ENCODE assay signal across 1 cellular context in the genomic region with DNA sequence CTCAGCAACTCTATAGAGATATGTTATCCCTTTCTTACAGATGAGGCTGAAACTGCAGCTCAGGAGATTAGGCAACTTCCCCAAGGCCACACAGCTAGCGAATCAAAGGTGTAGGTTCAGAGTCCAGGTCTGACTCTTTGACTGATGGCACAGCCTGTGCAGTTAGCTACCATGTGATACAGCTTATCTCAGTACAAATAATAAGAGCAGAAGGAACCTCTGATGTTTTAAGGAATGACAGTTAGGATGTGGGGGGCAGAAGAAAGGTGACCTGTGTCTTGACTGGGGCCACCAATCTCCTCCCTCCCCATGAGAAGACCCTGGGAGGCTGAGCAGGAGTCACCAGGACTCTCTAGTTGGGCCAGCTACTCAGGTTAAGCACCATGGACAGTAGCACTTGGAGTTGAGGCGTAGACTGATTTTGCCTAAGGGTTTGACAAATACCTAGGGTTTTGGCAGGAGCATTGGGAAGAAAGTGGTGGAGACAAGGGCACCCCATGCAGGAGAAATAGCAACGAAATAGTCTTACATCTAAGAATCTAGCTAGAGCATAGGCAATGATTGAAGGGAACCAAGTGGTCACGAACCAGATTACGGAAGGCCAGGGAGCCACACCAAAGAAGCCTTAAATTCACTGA.
TF ChIP-seq lines count a peak whose summit lies in the region.

No MANE protein-coding gene starts in this region.

TF ChIP-seq in HepG2, 621 proteins besides CTCF, POLR2A, EP300 and RAD21 (continued from another document and continues in another):
- TF ChIP-seq, protein P1, sequence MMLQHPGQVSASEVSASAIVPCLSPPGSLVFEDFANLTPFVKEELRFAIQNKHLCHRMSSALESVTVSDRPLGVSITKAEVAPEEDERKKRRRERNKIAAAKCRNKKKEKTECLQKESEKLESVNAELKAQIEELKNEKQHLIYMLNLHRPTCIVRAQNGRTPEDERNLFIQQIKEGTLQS (CRISPR knock-in tag; IDR thresholded peaks at IDR 0.05), result peak; percentile 11; the same call in 1 of the 2 replicates
- TF ChIP-seq ZNF224 (CRISPR knock-in tag; IDR thresholded peaks at IDR 0.05), result peak; percentile 89; the same call in 1 of the 2 replicates
- TF ChIP-seq CBX1 (IDR thresholded peaks at IDR 0.05; ENCODE audit: low read depth), result peak; percentile 58
- TF ChIP-seq, protein P2, sequence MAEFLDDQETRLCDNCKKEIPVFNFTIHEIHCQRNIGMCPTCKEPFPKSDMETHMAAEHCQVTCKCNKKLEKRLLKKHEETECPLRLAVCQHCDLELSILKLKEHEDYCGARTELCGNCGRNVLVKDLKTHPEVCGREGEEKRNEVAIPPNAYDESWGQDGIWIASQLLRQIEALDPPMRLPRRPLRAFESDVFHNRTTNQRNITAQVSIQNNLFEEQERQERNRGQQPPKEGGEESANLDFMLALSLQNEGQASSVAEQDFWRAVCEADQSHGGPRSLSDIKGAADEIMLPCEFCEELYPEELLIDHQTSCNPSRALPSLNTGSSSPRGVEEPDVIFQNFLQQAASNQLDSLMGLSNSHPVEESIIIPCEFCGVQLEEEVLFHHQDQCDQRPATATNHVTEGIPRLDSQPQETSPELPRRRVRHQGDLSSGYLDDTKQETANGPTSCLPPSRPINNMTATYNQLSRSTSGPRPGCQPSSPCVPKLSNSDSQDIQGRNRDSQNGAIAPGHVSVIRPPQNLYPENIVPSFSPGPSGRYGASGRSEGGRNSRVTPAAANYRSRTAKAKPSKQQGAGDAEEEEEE (CRISPR knock-in tag; IDR thresholded peaks at IDR 0.05; ENCODE audit: borderline replicate concordance), result peak; percentile 14; the same call in 1 of the 2 replicates
- peak; percentile 98; the same call in 1 of the 2 replicates for TF ChIP-seq MIER3 (CRISPR knock-in tag; IDR thresholded peaks at IDR 0.05; ENCODE audit: borderline replicate concordance)
- TF ChIP-seq SNAI1 (CRISPR knock-in tag; IDR thresholded peaks at IDR 0.05; ENCODE audit: borderline replicate concordance), result no peak
- TF ChIP-seq, protein P3, sequence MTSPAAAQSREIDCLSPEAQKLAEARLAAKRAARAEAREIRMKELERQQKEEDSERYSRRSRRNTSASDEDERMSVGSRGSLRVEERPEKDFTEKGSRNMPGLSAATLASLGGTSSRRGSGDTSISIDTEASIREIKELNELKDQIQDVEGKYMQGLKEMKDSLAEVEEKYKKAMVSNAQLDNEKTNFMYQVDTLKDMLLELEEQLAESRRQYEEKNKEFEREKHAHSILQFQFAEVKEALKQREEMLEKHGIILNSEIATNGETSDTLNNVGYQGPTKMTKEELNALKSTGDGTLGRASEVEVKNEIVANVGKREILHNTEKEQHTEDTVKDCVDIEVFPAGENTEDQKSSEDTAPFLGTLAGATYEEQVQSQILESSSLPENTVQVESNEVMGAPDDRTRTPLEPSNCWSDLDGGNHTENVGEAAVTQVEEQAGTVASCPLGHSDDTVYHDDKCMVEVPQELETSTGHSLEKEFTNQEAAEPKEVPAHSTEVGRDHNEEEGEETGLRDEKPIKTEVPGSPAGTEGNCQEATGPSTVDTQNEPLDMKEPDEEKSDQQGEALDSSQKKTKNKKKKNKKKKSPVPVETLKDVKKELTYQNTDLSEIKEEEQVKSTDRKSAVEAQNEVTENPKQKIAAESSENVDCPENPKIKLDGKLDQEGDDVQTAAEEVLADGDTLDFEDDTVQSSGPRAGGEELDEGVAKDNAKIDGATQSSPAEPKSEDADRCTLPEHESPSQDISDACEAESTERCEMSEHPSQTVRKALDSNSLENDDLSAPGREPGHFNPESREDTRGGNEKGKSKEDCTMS (CRISPR knock-in tag; conservative IDR thresholded peaks at IDR 0.05), result no peak
- TF ChIP-seq HMG20A (CRISPR knock-in tag; IDR thresholded peaks at IDR 0.05; ENCODE audit: borderline replicate concordance), result peak; percentile 99
- peak; percentile 99 for TF ChIP-seq ZNF792 (CRISPR knock-in tag; IDR thresholded peaks at IDR 0.05)
- TF ChIP-seq, protein P4, sequence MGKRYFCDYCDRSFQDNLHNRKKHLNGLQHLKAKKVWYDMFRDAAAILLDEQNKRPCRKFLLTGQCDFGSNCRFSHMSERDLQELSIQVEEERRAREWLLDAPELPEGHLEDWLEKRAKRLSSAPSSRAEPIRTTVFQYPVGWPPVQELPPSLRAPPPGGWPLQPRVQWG (CRISPR knock-in tag; IDR thresholded peaks at IDR 0.05; ENCODE audit: borderline replicate concordance, low read depth), result no peak
- TF ChIP-seq, protein P5, sequence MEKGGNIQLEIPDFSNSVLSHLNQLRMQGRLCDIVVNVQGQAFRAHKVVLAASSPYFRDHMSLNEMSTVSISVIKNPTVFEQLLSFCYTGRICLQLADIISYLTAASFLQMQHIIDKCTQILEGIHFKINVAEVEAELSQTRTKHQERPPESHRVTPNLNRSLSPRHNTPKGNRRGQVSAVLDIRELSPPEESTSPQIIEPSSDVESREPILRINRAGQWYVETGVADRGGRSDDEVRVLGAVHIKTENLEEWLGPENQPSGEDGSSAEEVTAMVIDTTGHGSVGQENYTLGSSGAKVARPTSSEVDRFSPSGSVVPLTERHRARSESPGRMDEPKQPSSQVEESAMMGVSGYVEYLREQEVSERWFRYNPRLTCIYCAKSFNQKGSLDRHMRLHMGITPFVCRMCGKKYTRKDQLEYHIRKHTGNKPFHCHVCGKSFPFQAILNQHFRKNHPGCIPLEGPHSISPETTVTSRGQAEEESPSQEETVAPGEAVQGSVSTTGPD (CRISPR knock-in tag; IDR thresholded peaks at IDR 0.05), result no peak
- peak; percentile 99 for TF ChIP-seq DPF2 (CRISPR knock-in tag; IDR thresholded peaks at IDR 0.05; ENCODE audit: borderline replicate concordance, low read depth)
- TF ChIP-seq EZH2 (conservative IDR thresholded peaks at IDR 0.05; ENCODE audit: low read depth, low read length), result no peak
- peak; percentile 51 for TF ChIP-seq ZFY (CRISPR knock-in tag; IDR thresholded peaks at IDR 0.05)
- 0 out of 2 replicates have a peak, but pooled peaks have one; percentile 65 for TF ChIP-seq ZNF343 (CRISPR knock-in tag; IDR thresholded peaks at IDR 0.05)
- no peak for TF ChIP-seq ZNF260 (CRISPR knock-in tag; IDR thresholded peaks at IDR 0.05; ENCODE audit: borderline replicate concordance, low read depth)
- TF ChIP-seq SNAPC2 (CRISPR knock-in tag; IDR thresholded peaks at IDR 0.05), result peak; percentile 90; the same call in 1 of the 2 replicates
- TF ChIP-seq ZSCAN9 (CRISPR knock-in tag; IDR thresholded peaks at IDR 0.05; ENCODE audit: borderline replicate concordance), result peak; percentile 97
- no peak for TF ChIP-seq SYNCRIP (IDR thresholded peaks at IDR 0.05; ENCODE audit: insufficient read depth, low read depth, low read length)
- peak; percentile 98 for TF ChIP-seq ZNF501 (CRISPR knock-in tag; IDR thresholded peaks at IDR 0.05)
- TF ChIP-seq GATAD1 (CRISPR knock-in tag; IDR thresholded peaks at IDR 0.05), result peak; percentile 82
- no peak for TF ChIP-seq PHB2 (IDR thresholded peaks at IDR 0.05; ENCODE audit: partially characterized antibody)
- TF ChIP-seq, protein P6, sequence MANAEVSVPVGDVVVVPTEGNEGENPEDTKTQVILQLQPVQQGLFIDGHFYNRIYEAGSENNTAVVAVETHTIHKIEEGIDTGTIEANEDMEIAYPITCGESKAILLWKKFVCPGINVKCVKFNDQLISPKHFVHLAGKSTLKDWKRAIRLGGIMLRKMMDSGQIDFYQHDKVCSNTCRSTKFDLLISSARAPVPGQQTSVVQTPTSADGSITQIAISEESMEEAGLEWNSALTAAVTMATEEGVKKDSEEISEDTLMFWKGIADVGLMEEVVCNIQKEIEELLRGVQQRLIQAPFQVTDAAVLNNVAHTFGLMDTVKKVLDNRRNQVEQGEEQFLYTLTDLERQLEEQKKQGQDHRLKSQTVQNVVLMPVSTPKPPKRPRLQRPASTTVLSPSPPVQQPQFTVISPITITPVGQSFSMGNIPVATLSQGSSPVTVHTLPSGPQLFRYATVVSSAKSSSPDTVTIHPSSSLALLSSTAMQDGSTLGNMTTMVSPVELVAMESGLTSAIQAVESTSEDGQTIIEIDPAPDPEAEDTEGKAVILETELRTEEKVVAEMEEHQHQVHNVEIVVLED (CRISPR knock-in tag; IDR thresholded peaks at IDR 0.05; ENCODE audit: borderline replicate concordance), result no peak; the same call in 1 of the 2 replicates
- TF ChIP-seq, protein P7, sequence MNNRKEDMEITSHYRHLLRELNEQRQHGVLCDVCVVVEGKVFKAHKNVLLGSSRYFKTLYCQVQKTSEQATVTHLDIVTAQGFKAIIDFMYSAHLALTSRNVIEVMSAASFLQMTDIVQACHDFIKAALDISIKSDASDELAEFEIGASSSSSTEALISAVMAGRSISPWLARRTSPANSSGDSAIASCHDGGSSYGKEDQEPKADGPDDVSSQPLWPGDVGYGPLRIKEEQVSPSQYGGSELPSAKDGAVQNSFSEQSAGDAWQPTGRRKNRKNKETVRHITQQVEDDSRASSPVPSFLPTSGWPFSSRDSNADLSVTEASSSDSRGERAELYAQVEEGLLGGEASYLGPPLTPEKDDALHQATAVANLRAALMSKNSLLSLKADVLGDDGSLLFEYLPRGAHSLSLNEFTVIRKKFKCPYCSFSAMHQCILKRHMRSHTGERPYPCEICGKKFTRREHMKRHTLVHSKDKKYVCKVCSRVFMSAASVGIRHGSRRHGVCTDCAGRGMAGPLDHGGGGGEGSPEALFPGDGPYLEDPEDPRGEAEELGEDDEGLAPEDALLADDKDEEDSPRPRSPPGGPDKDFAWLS (CRISPR knock-in tag; IDR thresholded peaks at IDR 0.05; ENCODE audit: borderline replicate concordance), result 0 out of 2 replicates have a peak, but pooled peaks have one; percentile 86
- TF ChIP-seq, protein P8, sequence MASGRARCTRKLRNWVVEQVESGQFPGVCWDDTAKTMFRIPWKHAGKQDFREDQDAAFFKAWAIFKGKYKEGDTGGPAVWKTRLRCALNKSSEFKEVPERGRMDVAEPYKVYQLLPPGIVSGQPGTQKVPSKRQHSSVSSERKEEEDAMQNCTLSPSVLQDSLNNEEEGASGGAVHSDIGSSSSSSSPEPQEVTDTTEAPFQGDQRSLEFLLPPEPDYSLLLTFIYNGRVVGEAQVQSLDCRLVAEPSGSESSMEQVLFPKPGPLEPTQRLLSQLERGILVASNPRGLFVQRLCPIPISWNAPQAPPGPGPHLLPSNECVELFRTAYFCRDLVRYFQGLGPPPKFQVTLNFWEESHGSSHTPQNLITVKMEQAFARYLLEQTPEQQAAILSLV (CRISPR knock-in tag; IDR thresholded peaks at IDR 0.05; ENCODE audit: borderline replicate concordance), result peak; percentile 40; the same call in 1 of the 2 replicates
- TF ChIP-seq, protein P9, sequence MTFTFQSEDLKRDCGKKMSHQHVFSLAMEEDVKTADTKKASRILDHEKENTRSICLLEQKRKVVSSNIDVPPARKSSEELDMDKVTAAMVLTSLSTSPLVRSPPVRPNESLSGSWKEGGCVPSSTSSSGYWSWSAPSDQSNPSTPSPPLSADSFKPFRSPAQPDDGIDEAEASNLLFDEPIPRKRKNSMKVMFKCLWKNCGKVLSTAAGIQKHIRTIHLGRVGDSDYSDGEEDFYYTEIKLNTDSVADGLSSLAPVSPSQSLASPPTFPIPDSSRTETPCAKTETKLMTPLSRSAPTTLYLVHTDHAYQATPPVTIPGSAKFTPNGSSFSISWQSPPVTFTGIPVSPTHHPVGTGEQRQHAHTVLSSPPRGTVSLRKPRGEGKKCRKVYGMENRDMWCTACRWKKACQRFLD (CRISPR knock-in tag; IDR thresholded peaks at IDR 0.05; ENCODE audit: borderline replicate concordance), result peak; percentile 82; the same call in 1 of the 2 replicates
- no peak for TF ChIP-seq MAZ (IDR thresholded peaks at IDR 0.05; ENCODE audit: borderline replicate concordance, low read depth, low read length)
- peak; percentile 87 for TF ChIP-seq MAZ (CRISPR knock-in tag; IDR thresholded peaks at IDR 0.05; ENCODE audit: low read depth)
- no peak for TF ChIP-seq NR3C1 (CRISPR knock-in tag; IDR thresholded peaks at IDR 0.05)
- peak; percentile 97 for TF ChIP-seq SSRP1 (CRISPR knock-in tag; IDR thresholded peaks at IDR 0.05)
- peak; percentile 91 for TF ChIP-seq KLF6 (CRISPR knock-in tag; IDR thresholded peaks at IDR 0.05)
- TF ChIP-seq ZNF547 (CRISPR knock-in tag; IDR thresholded peaks at IDR 0.05), result no peak; the same call in 1 of the 2 replicates
- TF ChIP-seq ZNF296 (CRISPR knock-in tag; conservative IDR thresholded peaks at IDR 0.05), result peak; percentile 83; the same call in 1 of the 2 replicates
- TF ChIP-seq, protein P10, sequence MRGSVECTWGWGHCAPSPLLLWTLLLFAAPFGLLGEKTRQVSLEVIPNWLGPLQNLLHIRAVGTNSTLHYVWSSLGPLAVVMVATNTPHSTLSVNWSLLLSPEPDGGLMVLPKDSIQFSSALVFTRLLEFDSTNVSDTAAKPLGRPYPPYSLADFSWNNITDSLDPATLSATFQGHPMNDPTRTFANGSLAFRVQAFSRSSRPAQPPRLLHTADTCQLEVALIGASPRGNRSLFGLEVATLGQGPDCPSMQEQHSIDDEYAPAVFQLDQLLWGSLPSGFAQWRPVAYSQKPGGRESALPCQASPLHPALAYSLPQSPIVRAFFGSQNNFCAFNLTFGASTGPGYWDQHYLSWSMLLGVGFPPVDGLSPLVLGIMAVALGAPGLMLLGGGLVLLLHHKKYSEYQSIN (CRISPR knock-in tag; IDR thresholded peaks at IDR 0.05; ENCODE audit: borderline replicate concordance), result no peak
- peak; percentile 75; the same call in 1 of the 2 replicates for TF ChIP-seq ZFAT (CRISPR knock-in tag; conservative IDR thresholded peaks at IDR 0.05)
- no peak for TF ChIP-seq ZNF496 (CRISPR knock-in tag; IDR thresholded peaks at IDR 0.05; ENCODE audit: insufficient replicate concordance)
- no peak for TF ChIP-seq KLF13 (CRISPR knock-in tag; IDR thresholded peaks at IDR 0.05)
- TF ChIP-seq ZNF274 (CRISPR knock-in tag; IDR thresholded peaks at IDR 0.05), result no peak
- TF ChIP-seq JDP2 (CRISPR knock-in tag; IDR thresholded peaks at IDR 0.05; ENCODE audit: borderline replicate concordance), result no peak; the same call in 1 of the 2 replicates
- peak; percentile 98 for TF ChIP-seq GATA4 (IDR thresholded peaks at IDR 0.05; ENCODE audit: borderline replicate concordance, low read depth)
- TF ChIP-seq, protein P11, sequence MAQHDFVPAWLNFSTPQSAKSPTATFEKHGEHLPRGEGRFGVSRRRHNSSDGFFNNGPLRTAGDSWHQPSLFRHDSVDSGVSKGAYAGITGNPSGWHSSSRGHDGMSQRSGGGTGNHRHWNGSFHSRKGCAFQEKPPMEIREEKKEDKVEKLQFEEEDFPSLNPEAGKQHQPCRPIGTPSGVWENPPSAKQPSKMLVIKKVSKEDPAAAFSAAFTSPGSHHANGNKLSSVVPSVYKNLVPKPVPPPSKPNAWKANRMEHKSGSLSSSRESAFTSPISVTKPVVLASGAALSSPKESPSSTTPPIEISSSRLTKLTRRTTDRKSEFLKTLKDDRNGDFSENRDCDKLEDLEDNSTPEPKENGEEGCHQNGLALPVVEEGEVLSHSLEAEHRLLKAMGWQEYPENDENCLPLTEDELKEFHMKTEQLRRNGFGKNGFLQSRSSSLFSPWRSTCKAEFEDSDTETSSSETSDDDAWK (CRISPR knock-in tag; IDR thresholded peaks at IDR 0.05), result no peak
- TF ChIP-seq NAIF1 (CRISPR knock-in tag; IDR thresholded peaks at IDR 0.05; ENCODE audit: borderline replicate concordance), result peak; percentile 54; the same call in 1 of the 2 replicates
- TF ChIP-seq, protein P12, sequence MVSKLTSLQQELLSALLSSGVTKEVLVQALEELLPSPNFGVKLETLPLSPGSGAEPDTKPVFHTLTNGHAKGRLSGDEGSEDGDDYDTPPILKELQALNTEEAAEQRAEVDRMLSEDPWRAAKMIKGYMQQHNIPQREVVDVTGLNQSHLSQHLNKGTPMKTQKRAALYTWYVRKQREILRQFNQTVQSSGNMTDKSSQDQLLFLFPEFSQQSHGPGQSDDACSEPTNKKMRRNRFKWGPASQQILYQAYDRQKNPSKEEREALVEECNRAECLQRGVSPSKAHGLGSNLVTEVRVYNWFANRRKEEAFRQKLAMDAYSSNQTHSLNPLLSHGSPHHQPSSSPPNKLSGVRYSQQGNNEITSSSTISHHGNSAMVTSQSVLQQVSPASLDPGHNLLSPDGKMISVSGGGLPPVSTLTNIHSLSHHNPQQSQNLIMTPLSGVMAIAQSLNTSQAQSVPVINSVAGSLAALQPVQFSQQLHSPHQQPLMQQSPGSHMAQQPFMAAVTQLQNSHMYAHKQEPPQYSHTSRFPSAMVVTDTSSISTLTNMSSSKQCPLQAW (CRISPR knock-in tag; IDR thresholded peaks at IDR 0.05), result peak; percentile 100
- TF ChIP-seq SMC3 (IDR thresholded peaks at IDR 0.05; ENCODE audit: low read length), result peak; percentile 47
